ENCODE assay signal across 7 cellular contexts in the genomic region with DNA sequence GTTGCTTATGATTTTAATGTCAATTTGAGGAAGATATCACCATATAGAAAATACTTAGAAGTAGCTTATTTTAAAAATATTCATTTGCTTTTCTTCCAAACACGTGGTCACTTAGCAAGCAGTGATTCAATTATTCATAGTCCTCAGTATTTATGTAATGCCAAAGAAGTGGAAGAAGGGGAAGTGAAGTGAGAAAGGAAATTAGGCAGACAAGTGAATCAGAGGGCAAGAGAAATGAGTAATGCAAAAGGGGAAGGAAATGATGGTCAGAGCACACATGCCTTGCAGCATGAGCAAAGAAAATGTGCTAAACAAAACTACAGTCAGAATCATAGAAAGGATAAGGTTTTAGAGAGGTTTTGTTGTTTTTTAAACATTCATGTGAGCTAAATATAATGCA. TPM values are rescaled to one million over a fixed set of nuclear protein-coding genes. Genes with fewer than 3 reads are reported as not detected.
A peak's percentile ranks its signal among the peaks of the same experiment; 100 is the strongest.
DNase-seq lines count a peak whose midpoint lies in the region; ATAC-seq and TF ChIP-seq lines count a peak whose summit lies in the region.

No MANE protein-coding gene starts in this region.

- H3K9me3 ChIP-seq in muscle layer of duodenum (ENCODE audit: control insufficient read depth in 1 of 2, low read length in 2 of 2) = no peaks in the 10 kb centered on the region

- peaks cover 5 to 18% of the 10 kb centered on the region in 2 donors for H3K36me3 ChIP-seq in muscle layer of duodenum (ENCODE audit: control insufficient read depth in 1 of 2, insufficient read depth in 2 of 2, low read length in 2 of 2)

- H3K4me3 Mint-ChIP-seq in HFFc6 = peak overlapping the region; percentile 74

- peak overlapping the region; percentile 71 for H3K27ac ChIP-seq in muscle layer of duodenum (ENCODE audit: low read length)

- H3K4me1 ChIP-seq in muscle layer of duodenum (ENCODE audit: control insufficient read depth in 1 of 2, insufficient read depth in 2 of 2, low read length in 2 of 2) = no peaks in the 10 kb centered on the region

- WGBS in lower leg skin, 2 donors = 55 to 61% methylated on average over 1 of the region's 1 CpG

- DNase-seq in HFFc6 (peak; percentile 82), NCI-H226 (peak; percentile 83), cardiac fibroblast (ENCODE audit: low read depth in 2 of 2) (peak; percentile 86 to 96), lower leg skin (ENCODE audit: low spot score in 2 of 2) (no peak), NCI-H187 treated with DMSO at 0.1 percent for 48 hours (lab: John Stamatoyannopoulos, UW) (no peak)

- peak; percentile 95 for ATAC-seq in GM18511 (IDR thresholded peaks at IDR 0.05; ENCODE audit: unreplicated experiment)

- TF ChIP-seq CTCF in HFFc6 (IDR thresholded peaks at IDR 0.05) = no peak
- TF ChIP-seq CTCF in cardiac fibroblast (IDR thresholded peaks at IDR 0.05; ENCODE audit: low read depth, low read length) = no peak
- no peak for TF ChIP-seq CTCF in lower leg skin (IDR thresholded peaks at IDR 0.05)

- H3K4me1 Mint-ChIP-seq in HFFc6 (ENCODE audit: low read depth) = peaks cover 86% of the 10 kb centered on the region

- peaks cover 53% of the 10 kb centered on the region for H3K36me3 Mint-ChIP-seq in HFFc6 (ENCODE audit: low read depth)

- TF ChIP-seq POLR2A in lower leg skin (IDR thresholded peaks at IDR 0.05) = no peak

- intact Hi-C loops in lower leg skin (cut with DNase I; ENCODE audit: low total_unique reads) = no loop called here

- H3K9me3 Mint-ChIP-seq in HFFc6 = no peaks in the 10 kb centered on the region; the same call in 1 of the 2 replicates

- H3K27ac Mint-ChIP-seq in HFFc6 = peak overlapping the region; percentile 93

- no peaks in the 10 kb centered on the region for H3K27me3 ChIP-seq in muscle layer of duodenum (ENCODE audit: low read depth, low read length)

- no peaks in the 10 kb centered on the region; the same call in 1 of the 2 replicates for H3K27me3 Mint-ChIP-seq in HFFc6 (ENCODE audit: insufficient read depth)

- no peak overlapping the region for H3K4me3 ChIP-seq in cardiac fibroblast (replicated peaks in 1 of 2; ENCODE audit: low read depth in 2 of 2, low read length in 2 of 2)
- H3K4me3 ChIP-seq in muscle layer of duodenum (ENCODE audit: low read depth in 1 of 2, low read length in 2 of 2) = no peak overlapping the region
- no peak overlapping the region for H3K4me3 ChIP-seq in lower leg skin (ENCODE audit: low read depth, poor library complexity, severe bottlenecking)

RNA-seq across cellular contexts. Expression of a gene that starts 31.8 kb away (rescaled TPM):
- total RNA-seq in HFFc6 (2021; fragmentation: NEBNext Ultra II Directional; extraction: Animal tissue kit (Norgen Biotek cat#: 25700)) = 10 to 100 TPM; 22.3 to 31.2 (median 26.1) TPM
- total RNA-seq in lower leg skin = 10 to 100 TPM; 20.0 to 53.6 (median 48.9) TPM

RNA-seq across cellular contexts. Expression of a gene that starts 32.6 kb away (rescaled TPM):
- total RNA-seq in HFFc6 (2021; fragmentation: NEBNext Ultra II Directional; extraction: Animal tissue kit (Norgen Biotek cat#: 25700)) = 100 to 1,000 TPM in 5 of 6 experiments, 10 to 100 TPM in 1; 98.6 to 131 (median 117) TPM
- 10 to 100 TPM; 18.6 to 27.8 (median 22.8) TPM for total RNA-seq in lower leg skin

Comparison
In these comparisons a context has a peak if more than half of its experiments do, and no peak if none do; other contexts are left out.
1. DNase-seq: peak in HFFc6 (single experiment), NCI-H226 (single experiment) and cardiac fibroblast (2 of 2); none in lower leg skin (0 of 2) and NCI-H187 treated with DMSO at 0.1 percent for 48 hours (single experiment).